ENCODE assay signal across 9 cellular contexts in genomic region chr3:33915796-33916589, GRCh38.
DNase-seq lines count a peak whose midpoint lies in the region; ATAC-seq and TF ChIP-seq lines count a peak whose summit lies in the region.
"Had no signal": no experiment of that assay in that cellular context is flagged by ENCODE, and none has a peak within 500 bp of the region (broad histone marks: within the 10 kb centered on the region; RNA-seq: fewer than 3 reads in every experiment).

No MANE protein-coding gene starts in this region.

- H3K27me3 ChIP-seq in SK-N-SH (ENCODE audit: insufficient read depth) (no peaks in the 10 kb centered on the region), left ventricle myocardium inferior (ENCODE audit: low read depth) (no peaks in the 10 kb centered on the region), HAP-1 (ENCODE audit: low read depth) (no peaks in the 10 kb centered on the region), esophagus muscularis mucosa (no peaks in the 10 kb centered on the region)

- H3K9me2 ChIP-seq in SK-N-SH = no peaks in the 10 kb centered on the region

- H3K27ac ChIP-seq in SK-N-SH (ENCODE audit: low read depth in 2 of 2, low read length in 1 of 2) (no peak overlapping the region; a peak in 1 of 4 replicates), left ventricle myocardium inferior (replicated peaks) (no peak overlapping the region), esophagus muscularis mucosa (replicated peaks in 1 of 4) (no peak overlapping the region)

- H2AFZ ChIP-seq in SK-N-SH (ENCODE audit: low read depth) = no peak overlapping the region

- ATAC-seq in SK-N-SH treated with all-trans-retinoic acid at 6 μM for 48 hours (no peak; the same call in 2 of the 3 replicates), HG03097 (IDR thresholded peaks at IDR 0.05; ENCODE audit: low FRiP score, unreplicated experiment) (peak; percentile 79), GM19023 (IDR thresholded peaks at IDR 0.05; ENCODE audit: unreplicated experiment) (no peak)

- 51% methylated on average over 8 of the region's 9 CpGs for WGBS in SK-N-SH (ENCODE audit: low lambda C conversion rate)
- WGBS in esophagus muscularis mucosa = 60% methylated on average over 8 of the region's 9 CpGs

- TF ChIP-seq RAD21 in SK-N-SH (IDR thresholded peaks at IDR 0.05; ENCODE audit: low read length) = peak; percentile 59

- intact Hi-C loops in left ventricle myocardium inferior (cut with micrococcal nuclease) = no loop called here
- intact Hi-C loops in esophagus muscularis mucosa (cut with DNase I) = no loop called here

- H3K4me1 ChIP-seq in SK-N-SH (ENCODE audit: control insufficient read depth in 1 of 2, insufficient read depth in 2 of 2, low read depth in 1 of 2, low read length in 1 of 2) = peaks cover 20 to 44% of the 10 kb centered on the region in 2 experiments; a peak in 2 of 4 replicates
- H3K4me1 ChIP-seq in left ventricle myocardium inferior = no peaks in the 10 kb centered on the region
- peaks cover 14% of the 10 kb centered on the region for H3K4me1 ChIP-seq in HAP-1
- no peaks in the 10 kb centered on the region for H3K4me1 ChIP-seq in esophagus muscularis mucosa

- H3K36me3 ChIP-seq in SK-N-SH (replicated peaks in 1 of 2; ENCODE audit: control insufficient read depth in 1 of 2, insufficient read depth in 2 of 2, low read length in 1 of 2) (no peaks in the 10 kb centered on the region), left ventricle myocardium inferior (no peaks in the 10 kb centered on the region), HAP-1 (replicated peaks) (no peaks in the 10 kb centered on the region), esophagus muscularis mucosa (no peaks in the 10 kb centered on the region)

- DNase-seq in SK-N-SH = peak; percentile 24
- DNase-seq in SK-N-DZ (ENCODE audit: low spot score) = peak; percentile 69
- no peak for DNase-seq in left ventricle myocardium inferior
- DNase-seq in HAP-1 (ENCODE audit: low spot score in 2 of 2) = no peak
- DNase-seq in esophagus muscularis mucosa (ENCODE audit: extremely low spot score) = no peak
- DNase-seq: naive B cell had no signal

- H3K9me3 ChIP-seq in SK-N-SH (no peaks in the 10 kb centered on the region), left ventricle myocardium inferior (replicated peaks) (no peaks in the 10 kb centered on the region), HAP-1 (no peaks in the 10 kb centered on the region; the same call in 1 of the 2 replicates), esophagus muscularis mucosa (no peaks in the 10 kb centered on the region)

- H3K4me3 ChIP-seq in SK-N-SH (ENCODE audit: low read depth in 2 of 2, low read length in 1 of 2) (no peak overlapping the region), left ventricle myocardium inferior (no peak overlapping the region), HAP-1 (no peak overlapping the region), esophagus muscularis mucosa (no peak overlapping the region)

- H4K20me1 ChIP-seq in SK-N-SH (ENCODE audit: insufficient read depth) = no peaks in the 10 kb centered on the region

- TF ChIP-seq EP300 in SK-N-SH (IDR thresholded peaks at IDR 0.05; ENCODE audit: borderline replicate concordance in 1 of 2, low read depth in 1 of 2, low read length in 1 of 2) = no peak
- TF ChIP-seq EP300 in esophagus muscularis mucosa (IDR thresholded peaks at IDR 0.05) = no peak

- CTCF ChIA-PET in SK-N-SH (lab: Yijun Ruan, JAX) = interaction anchor here (0.6 to 2.8 kb wide), 6 partner anchors 33 to 1993 kb away, joined by 3 to 10 read pairs (median 3); no protein-coding TSS in a partner anchor

- H3F3A ChIP-seq in SK-N-SH (replicated peaks; ENCODE audit: insufficient read depth) = no peaks in the 10 kb centered on the region

- no peak overlapping the region for H3K4me2 ChIP-seq in SK-N-SH

- no peaks in the 10 kb centered on the region for H3K79me2 ChIP-seq in SK-N-SH (ENCODE audit: insufficient read depth)

- TF ChIP-seq POLR2A in esophagus muscularis mucosa (IDR thresholded peaks at IDR 0.05; ENCODE audit: low read depth) = no peak

- in situ Hi-C loops in HAP-1 (cut with MboI; ENCODE audit: low sequenced_read_pairs) = no loop called here

- H3K9ac ChIP-seq in SK-N-SH = no peak overlapping the region

- no peak for TF ChIP-seq CTCF in SK-N-SH (IDR thresholded peaks at IDR 0.05)
- TF ChIP-seq CTCF in left ventricle myocardium inferior (IDR thresholded peaks at IDR 0.05; ENCODE audit: borderline replicate concordance) = peak; percentile 56
- TF ChIP-seq CTCF in esophagus muscularis mucosa (IDR thresholded peaks at IDR 0.05) = peak in 1 of 3 experiments; percentile 16

- POLR2A ChIA-PET in SK-N-SH (lab: Yijun Ruan, JAX) = no interaction called here

TF ChIP-seq in SK-N-SH, 30 proteins besides CTCF, POLR2A, EP300 and RAD21 (continues in another document):
- no peak for TF ChIP-seq USF1 (IDR thresholded peaks at IDR 0.05; ENCODE audit: borderline replicate concordance, low read depth)
- TF ChIP-seq SIN3A (IDR thresholded peaks at IDR 0.05; ENCODE audit: borderline replicate concordance, low read depth, low read length) = no peak
- no peak for TF ChIP-seq NFIC (IDR thresholded peaks at IDR 0.05; ENCODE audit: borderline replicate concordance)
- TF ChIP-seq NRF1 (IDR thresholded peaks at IDR 0.05; ENCODE audit: low read depth, low read length) = no peak
- TF ChIP-seq RFX5 (IDR thresholded peaks at IDR 0.05; ENCODE audit: low read length) = no peak
- TF ChIP-seq ELF1 (IDR thresholded peaks at IDR 0.05) = no peak
- TF ChIP-seq TAF1 (IDR thresholded peaks at IDR 0.05; ENCODE audit: borderline replicate concordance, low read depth, low read length) = no peak
- TF ChIP-seq FOSL2 (IDR thresholded peaks at IDR 0.05; ENCODE audit: borderline replicate concordance, low read depth) = no peak
- TF ChIP-seq, protein P1, sequence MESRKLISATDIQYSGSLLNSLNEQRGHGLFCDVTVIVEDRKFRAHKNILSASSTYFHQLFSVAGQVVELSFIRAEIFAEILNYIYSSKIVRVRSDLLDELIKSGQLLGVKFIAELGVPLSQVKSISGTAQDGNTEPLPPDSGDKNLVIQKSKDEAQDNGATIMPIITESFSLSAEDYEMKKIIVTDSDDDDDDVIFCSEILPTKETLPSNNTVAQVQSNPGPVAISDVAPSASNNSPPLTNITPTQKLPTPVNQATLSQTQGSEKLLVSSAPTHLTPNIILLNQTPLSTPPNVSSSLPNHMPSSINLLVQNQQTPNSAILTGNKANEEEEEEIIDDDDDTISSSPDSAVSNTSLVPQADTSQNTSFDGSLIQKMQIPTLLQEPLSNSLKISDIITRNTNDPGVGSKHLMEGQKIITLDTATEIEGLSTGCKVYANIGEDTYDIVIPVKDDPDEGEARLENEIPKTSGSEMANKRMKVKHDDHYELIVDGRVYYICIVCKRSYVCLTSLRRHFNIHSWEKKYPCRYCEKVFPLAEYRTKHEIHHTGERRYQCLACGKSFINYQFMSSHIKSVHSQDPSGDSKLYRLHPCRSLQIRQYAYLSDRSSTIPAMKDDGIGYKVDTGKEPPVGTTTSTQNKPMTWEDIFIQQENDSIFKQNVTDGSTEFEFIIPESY (IDR thresholded peaks at IDR 0.05; ENCODE audit: borderline replicate concordance, low read depth) = no peak

TF ChIP-seq in SK-N-SH treated with all-trans-retinoic acid at 6 μM for 48 hours, 23 proteins besides CTCF, POLR2A, EP300 and RAD21:
- TF ChIP-seq SNAI2 (CRISPR knock-in tag; IDR thresholded peaks at IDR 0.05) (no peak), GLIS3 (CRISPR knock-in tag; IDR thresholded peaks at IDR 0.05) (no peak), PPARA (CRISPR knock-in tag; IDR thresholded peaks at IDR 0.05; ENCODE audit: borderline replicate concordance) (no peak), OSR1 (CRISPR knock-in tag; IDR thresholded peaks at IDR 0.05) (no peak), ZNF565 (CRISPR knock-in tag; conservative IDR thresholded peaks at IDR 0.05; ENCODE audit: low read depth) (no peak), ESRRG (CRISPR knock-in tag; IDR thresholded peaks at IDR 0.05) (no peak)

Comparison
In these comparisons a context has a peak if more than half of its experiments do, and no peak if none do; other contexts are left out.
1. DNase-seq: peak in SK-N-SH (single experiment) and SK-N-DZ (single experiment); none in left ventricle myocardium inferior (single experiment), HAP-1 (0 of 2) and esophagus muscularis mucosa (single experiment).